1 cellular context compared by ENCODE assay signal in the genomic region with DNA sequence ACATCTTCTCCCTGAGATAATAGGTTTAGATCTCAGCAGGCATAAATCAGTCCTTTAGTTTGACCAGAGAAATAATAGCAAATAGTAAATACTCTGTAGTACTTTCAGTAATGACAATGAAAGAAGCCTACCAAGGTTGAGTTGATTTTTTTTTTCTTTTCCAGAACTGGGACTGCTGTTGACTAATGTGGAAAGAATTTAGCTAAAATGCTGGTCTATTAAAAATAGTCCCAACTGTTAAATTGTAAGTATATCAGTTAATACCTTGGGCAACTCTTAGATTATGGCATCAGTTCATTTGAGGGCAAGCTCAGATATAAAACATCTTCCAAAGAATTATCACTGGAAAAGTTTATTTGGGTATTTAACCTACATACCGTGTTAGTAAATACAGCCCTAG.
TF ChIP-seq lines count a peak whose summit lies in the region.

No MANE protein-coding gene starts in this region.

TF ChIP-seq in IMR-90, 13 proteins besides CTCF, POLR2A, EP300 and RAD21:
- TF ChIP-seq SMC3 (IDR thresholded peaks at IDR 0.05; ENCODE audit: low read depth, low read length) (no peak), MAFK (IDR thresholded peaks at IDR 0.05; ENCODE audit: low read depth, low read length) (no peak), CEBPB (IDR thresholded peaks at IDR 0.05; ENCODE audit: low read depth, low read length) (no peak), RCOR1 (IDR thresholded peaks at IDR 0.05; ENCODE audit: insufficient replicate concordance, low read length) (no peak), MAZ (IDR thresholded peaks at IDR 0.05; ENCODE audit: borderline replicate concordance, low read depth, low read length) (no peak), CHD1 (IDR thresholded peaks at IDR 0.05; ENCODE audit: low read depth, low read length) (no peak), NFE2L2 (IDR thresholded peaks at IDR 0.05; ENCODE audit: low read depth, low read length) (no peak), FOS (IDR thresholded peaks at IDR 0.05; ENCODE audit: low read depth, low read length) (no peak), BHLHE40 (IDR thresholded peaks at IDR 0.05; ENCODE audit: low read depth, low read length) (no peak), MXI1 (IDR thresholded peaks at IDR 0.05; ENCODE audit: borderline replicate concordance, low read depth, low read length) (no peak), RFX5 (IDR thresholded peaks at IDR 0.05; ENCODE audit: low read depth, low read length) (no peak)
- TF ChIP-seq, protein P1, sequence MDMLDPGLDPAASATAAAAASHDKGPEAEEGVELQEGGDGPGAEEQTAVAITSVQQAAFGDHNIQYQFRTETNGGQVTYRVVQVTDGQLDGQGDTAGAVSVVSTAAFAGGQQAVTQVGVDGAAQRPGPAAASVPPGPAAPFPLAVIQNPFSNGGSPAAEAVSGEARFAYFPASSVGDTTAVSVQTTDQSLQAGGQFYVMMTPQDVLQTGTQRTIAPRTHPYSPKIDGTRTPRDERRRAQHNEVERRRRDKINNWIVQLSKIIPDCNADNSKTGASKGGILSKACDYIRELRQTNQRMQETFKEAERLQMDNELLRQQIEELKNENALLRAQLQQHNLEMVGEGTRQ (IDR thresholded peaks at IDR 0.05; ENCODE audit: low read depth, low read length), result no peak
- TF ChIP-seq, protein P2, sequence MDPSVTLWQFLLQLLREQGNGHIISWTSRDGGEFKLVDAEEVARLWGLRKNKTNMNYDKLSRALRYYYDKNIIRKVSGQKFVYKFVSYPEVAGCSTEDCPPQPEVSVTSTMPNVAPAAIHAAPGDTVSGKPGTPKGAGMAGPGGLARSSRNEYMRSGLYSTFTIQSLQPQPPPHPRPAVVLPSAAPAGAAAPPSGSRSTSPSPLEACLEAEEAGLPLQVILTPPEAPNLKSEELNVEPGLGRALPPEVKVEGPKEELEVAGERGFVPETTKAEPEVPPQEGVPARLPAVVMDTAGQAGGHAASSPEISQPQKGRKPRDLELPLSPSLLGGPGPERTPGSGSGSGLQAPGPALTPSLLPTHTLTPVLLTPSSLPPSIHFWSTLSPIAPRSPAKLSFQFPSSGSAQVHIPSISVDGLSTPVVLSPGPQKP (IDR thresholded peaks at IDR 0.05; ENCODE audit: borderline replicate concordance, low read depth, low read length), result no peak
